8 cellular contexts compared by ENCODE assay signal in the genomic region with DNA sequence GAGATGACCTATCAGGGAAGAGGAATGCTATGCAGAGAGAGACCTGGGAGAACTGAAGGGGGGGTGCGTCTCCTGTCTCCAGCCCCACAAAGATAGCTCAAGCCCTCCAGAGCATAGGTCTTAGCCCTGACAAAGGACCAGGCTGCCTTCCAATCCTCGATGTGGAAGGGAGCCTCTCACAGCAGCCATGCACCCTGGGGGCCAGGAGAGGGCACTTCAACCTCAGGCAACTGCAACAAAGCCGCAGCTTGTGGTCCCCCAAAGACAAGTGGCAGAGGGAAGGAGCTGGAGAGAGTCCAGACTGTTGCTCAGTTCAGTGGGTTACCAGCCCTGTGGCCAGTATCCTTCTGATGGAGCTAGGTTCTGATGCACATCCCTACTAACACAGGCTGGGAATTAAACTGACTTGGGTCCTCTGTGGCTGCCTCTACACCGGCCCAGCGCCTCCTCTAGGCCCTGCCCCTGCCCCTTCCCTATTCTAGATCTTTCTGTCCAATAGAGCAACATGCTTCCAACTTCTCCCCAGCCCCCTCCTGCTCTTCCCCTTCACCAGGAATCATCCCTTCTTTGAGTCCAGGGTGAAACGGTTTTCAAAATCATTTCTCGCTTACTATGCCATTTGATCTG.
DNase-seq lines count a peak whose midpoint lies in the region; ATAC-seq, FAIRE-seq and TF ChIP-seq lines count a peak whose summit lies in the region.

No MANE protein-coding gene starts in this region.

- FAIRE-seq in K562 (lab: Jason Lieb, UNC), result no peak

- H3K27ac ChIP-seq in BLaER1 treated with 17β-estradiol and CSF1 and Interleukin-3, amounts not matched to agents 10 nM and 100 nM, result peak overlapping the region in 4 of 11 experiments; percentile 3 to 24 (median 7); a peak in 5 of 22 replicates
- H3K27ac ChIP-seq in K562 (ENCODE audit: extremely low read depth, low read depth, low read length), result no peak overlapping the region

- H3K4me1 ChIP-seq in BLaER1 treated with 17β-estradiol and CSF1 and Interleukin-3, amounts not matched to agents 10 nM and 100 nM, result peaks cover 0 to 59% (median 41%) of the 10 kb centered on the region in 10 experiments; a peak in 17 of 20 replicates
- no peaks in the 10 kb centered on the region for H3K4me1 ChIP-seq in K562 (replicated peaks in 1 of 2; ENCODE audit: control insufficient read depth in 2 of 2, insufficient read depth in 2 of 2, low read length in 2 of 2)

- no peaks in the 10 kb centered on the region for H3K27me3 ChIP-seq in BLaER1 treated with 17β-estradiol and CSF1 and Interleukin-3, amounts not matched to agents 10 nM and 100 nM
- no peaks in the 10 kb centered on the region for H3K27me3 ChIP-seq in K562 (ENCODE audit: control insufficient read depth in 2 of 2, insufficient read depth in 2 of 2, low read length in 2 of 2)

- 2% methylated on average over 7 of the region's 7 CpGs for WGBS in K562 (ENCODE audit: insufficient coverage, low coverage, missing lambda C conversion rate)

- in situ Hi-C loops in K562 (cut with MboI), result no loop called here

- no peak overlapping the region for H2AFZ ChIP-seq in K562 (ENCODE audit: low read depth, low read length)

- H3K9me3 ChIP-seq in BLaER1 treated with 17β-estradiol and CSF1 and Interleukin-3, amounts not matched to agents 10 nM and 100 nM (replicated peaks in 1 of 11), result no peaks in the 10 kb centered on the region
- no peaks in the 10 kb centered on the region for H3K9me3 ChIP-seq in K562 (replicated peaks; ENCODE audit: control insufficient read depth, insufficient read depth, low read depth, low read length)

- no peak for TF ChIP-seq POLR2A in K562 (conservative IDR thresholded peaks at IDR 0.05)

- H3K36me3 ChIP-seq in BLaER1 treated with 17β-estradiol and CSF1 and Interleukin-3, amounts not matched to agents 10 nM and 100 nM, result no peaks in the 10 kb centered on the region
- no peaks in the 10 kb centered on the region for H3K36me3 ChIP-seq in K562 (ENCODE audit: control insufficient read depth, insufficient read depth, low read length)

- CTCF ChIA-PET in K562 (lab: Yijun Ruan, JAX; ENCODE audit: low intra/inter-chr PET ratio), result interaction anchor here (0.6 to 0.7 kb wide), 3 partner anchors 245 to 1761 kb away, joined by 3 to 5 read pairs (median 4); no protein-coding TSS in a partner anchor

- no peak overlapping the region for H3K4me3 ChIP-seq in BLaER1 treated with 17β-estradiol and CSF1 and Interleukin-3, amounts not matched to agents 10 nM and 100 nM
- no peak overlapping the region for H3K4me3 ChIP-seq in K562

- intact Hi-C loops in K562 (cut with micrococcal nuclease), result loop anchor here (1.0 to 5.0 kb wide), 3 partner anchors 125 to 1776 kb away; no protein-coding TSS in a partner anchor

- POLR2A ChIA-PET in K562 (lab: Yijun Ruan, JAX), result no interaction called here

- BruUV-seq in K562 (replicated peaks; lab: Mats Ljungman, UMichigan), result no TSS peak

- no peaks in the 10 kb centered on the region for H3K79me2 ChIP-seq in K562 (ENCODE audit: control insufficient read depth, insufficient read depth, low read length)

- peak; percentile 95 for DNase-seq in NCI-H748 (lab: John Stamatoyannopoulos, UW; ENCODE audit: unreplicated experiment)
- DNase-seq in K562 (ENCODE audit: extremely low read depth in 1 of 4, low spot score in 3 of 4), result peak; percentile 37 to 49 (median 45)
- peak; percentile 94 for DNase-seq in iPS-NIHi7 (ENCODE audit: extremely low spot score)
- DNase-seq in stimulated activated CD8-positive, alpha-beta memory T cell treated with anti-CD3 and anti-CD28 coated beads, Interleukin-4, amount 100 ng/mL, for 48 hours, result peak; percentile 43
- DNase-seq in stimulated activated CD4-positive, alpha-beta T cell treated with anti-CD3 and anti-CD28 coated beads, Interleukin-4, amount 100 ng/mL, for 4 hours, result no peak

- H3K9me1 ChIP-seq in K562 (ENCODE audit: control insufficient read depth, insufficient read depth, low read length), result no peaks in the 10 kb centered on the region

- TF ChIP-seq EP300 in K562 (IDR thresholded peaks at IDR 0.05; ENCODE audit: low read length), result no peak

- no peaks in the 10 kb centered on the region for H4K20me1 ChIP-seq in BLaER1 treated with 17β-estradiol and CSF1 and Interleukin-3, amounts not matched to agents 10 nM and 100 nM
- H4K20me1 ChIP-seq in K562 (replicated peaks; ENCODE audit: control insufficient read depth, insufficient read depth, low read length), result no peaks in the 10 kb centered on the region

- peak; percentile 60 to 70 (median 65) for TF ChIP-seq CTCF in K562 (IDR thresholded peaks at IDR 0.05 in 2 of 3, conservative IDR thresholded peaks at IDR 0.05 in 1 of 3; ENCODE audit: insufficient read depth in 2 of 3, low read depth in 1 of 3, low read length in 3 of 3)

- peak; percentile 72 for ATAC-seq in GM18867 (IDR thresholded peaks at IDR 0.05; ENCODE audit: unreplicated experiment)
- peak; percentile 54 for ATAC-seq in HG03565 (IDR thresholded peaks at IDR 0.05; ENCODE audit: unreplicated experiment)
- ATAC-seq in K562, result peak; percentile 91

- TF ChIP-seq RAD21 in K562 (CRISPR knock-in tag; conservative IDR thresholded peaks at IDR 0.05 in 1 of 2, IDR thresholded peaks at IDR 0.05 in 1 of 2), result peak; percentile 54 to 71

- no peak overlapping the region for H3K9ac ChIP-seq in BLaER1 treated with 17β-estradiol and CSF1 and Interleukin-3, amounts not matched to agents 10 nM and 100 nM
- no peak overlapping the region for H3K9ac ChIP-seq in K562 (ENCODE audit: insufficient read depth in 1 of 2, low read depth in 2 of 2, low read length in 2 of 2)

- peak overlapping the region in 6 of 11 experiments; percentile 3 to 53 (median 12); a peak in 6 of 22 replicates for H3K4me2 ChIP-seq in BLaER1 treated with 17β-estradiol and CSF1 and Interleukin-3, amounts not matched to agents 10 nM and 100 nM
- H3K4me2 ChIP-seq in K562 (ENCODE audit: insufficient read depth, low read length), result no peak overlapping the region

TF ChIP-seq in K562, 482 proteins besides CTCF, POLR2A, EP300 and RAD21:
- TF ChIP-seq, protein P1, sequence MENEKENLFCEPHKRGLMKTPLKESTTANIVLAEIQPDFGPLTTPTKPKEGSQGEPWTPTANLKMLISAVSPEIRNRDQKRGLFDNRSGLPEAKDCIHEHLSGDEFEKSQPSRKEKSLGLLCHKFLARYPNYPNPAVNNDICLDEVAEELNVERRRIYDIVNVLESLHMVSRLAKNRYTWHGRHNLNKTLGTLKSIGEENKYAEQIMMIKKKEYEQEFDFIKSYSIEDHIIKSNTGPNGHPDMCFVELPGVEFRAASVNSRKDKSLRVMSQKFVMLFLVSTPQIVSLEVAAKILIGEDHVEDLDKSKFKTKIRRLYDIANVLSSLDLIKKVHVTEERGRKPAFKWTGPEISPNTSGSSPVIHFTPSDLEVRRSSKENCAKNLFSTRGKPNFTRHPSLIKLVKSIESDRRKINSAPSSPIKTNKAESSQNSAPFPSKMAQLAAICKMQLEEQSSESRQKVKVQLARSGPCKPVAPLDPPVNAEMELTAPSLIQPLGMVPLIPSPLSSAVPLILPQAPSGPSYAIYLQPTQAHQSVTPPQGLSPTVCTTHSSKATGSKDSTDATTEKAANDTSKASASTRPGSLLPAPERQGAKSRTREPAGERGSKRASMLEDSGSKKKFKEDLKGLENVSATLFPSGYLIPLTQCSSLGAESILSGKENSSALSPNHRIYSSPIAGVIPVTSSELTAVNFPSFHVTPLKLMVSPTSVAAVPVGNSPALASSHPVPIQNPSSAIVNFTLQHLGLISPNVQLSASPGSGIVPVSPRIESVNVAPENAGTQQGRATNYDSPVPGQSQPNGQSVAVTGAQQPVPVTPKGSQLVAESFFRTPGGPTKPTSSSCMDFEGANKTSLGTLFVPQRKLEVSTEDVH (IDR thresholded peaks at IDR 0.05; ENCODE audit: low read depth, partially characterized antibody), result no peak
- TF ChIP-seq TBP (optimal IDR thresholded peaks at IDR 0.05; ENCODE audit: low read depth, low read length), result no peak
- peak; percentile 42 for TF ChIP-seq SMC3 (conservative IDR thresholded peaks at IDR 0.05; ENCODE audit: insufficient read depth, low read depth, low read length)

Comparison
In these comparisons a context has a peak if more than half of its experiments do, and no peak if none do; other contexts are left out.
1. DNase-seq: peak in NCI-H748 (single experiment), K562 (4 of 4), iPS-NIHi7 (single experiment) and stimulated activated CD8-positive, alpha-beta memory T cell treated with anti-CD3 and anti-CD28 coated beads, Interleukin-4, amount 100 ng/mL, for 48 hours (single experiment); none in stimulated activated CD4-positive, alpha-beta T cell treated with anti-CD3 and anti-CD28 coated beads, Interleukin-4, amount 100 ng/mL, for 4 hours (0 of 2).
2. Peak in every context shown above with its lines, with median percentiles within 50 percentile points of each other: ATAC-seq.